Comparison of ENCODE assay signal across 17 cellular contexts in genomic region chr10:51544933-51545332, GRCh38.
DNase-seq lines count a peak whose midpoint lies in the region; ATAC-seq and TF ChIP-seq lines count a peak whose summit lies in the region.
"Had no signal": no experiment of that assay in that cellular context is flagged by ENCODE, and none has a peak within 500 bp of the region (broad histone marks: within the 10 kb centered on the region; RNA-seq: fewer than 3 reads in every experiment).

No MANE protein-coding gene starts in this region.

- no peaks in the 10 kb centered on the region for H3K27me3 Mint-ChIP-seq in glutamatergic neuron (ENCODE audit: unreplicated experiment)
- H3K27me3 Mint-ChIP-seq: B cell; CD4-positive, alpha-beta T cell had no signal

- no peak overlapping the region for H3K4me3 ChIP-seq in heart right ventricle
- H3K4me3 ChIP-seq: A549; BLaER1 treated with 17β-estradiol and CSF1 and Interleukin-3, amounts not matched to agents 10 nM and 100 nM had no signal

- peak overlapping the region; percentile 17 for H3K27ac Mint-ChIP-seq in glutamatergic neuron (ENCODE audit: unreplicated experiment)
- H3K27ac Mint-ChIP-seq: B cell; CD4-positive, alpha-beta T cell; CD8-positive, alpha-beta T cell had no signal

- H3K36me3 ChIP-seq in heart right ventricle = no peaks in the 10 kb centered on the region
- H3K36me3 ChIP-seq: BLaER1 treated with 17β-estradiol and CSF1 and Interleukin-3, amounts not matched to agents 10 nM and 100 nM had no signal

- DNase-seq in DMS53 (lab: John Stamatoyannopoulos, UW) (peak; percentile 59), DMS53 treated with DMSO at 0.1 percent for 48 hours (lab: John Stamatoyannopoulos, UW; ENCODE audit: unreplicated experiment) (no peak), glutamatergic neuron (no peak), heart right ventricle (no peak)
- DNase-seq: AML-193; Caco-2; Calu3; CD4-positive, alpha-beta T cell; CD8-positive, alpha-beta T cell; DMS79 treated with DMSO at 0.1 percent for 48 hours; GF-D8 had no signal

- WGBS in heart right ventricle, 2 donors = 69 to 76% methylated on average over 1 of the region's 1 CpG

- H3K9me3 ChIP-seq in heart right ventricle = no peaks in the 10 kb centered on the region
- H3K9me3 ChIP-seq: A549; BLaER1 treated with 17β-estradiol and CSF1 and Interleukin-3, amounts not matched to agents 10 nM and 100 nM; Caco-2 had no signal

- ATAC-seq in HG02970 (IDR thresholded peaks at IDR 0.05; ENCODE audit: low FRiP score, unreplicated experiment) = no peak
- ATAC-seq in heart right ventricle = no peak
- ATAC-seq: A549; CD8-positive, alpha-beta T cell had no signal

- intact Hi-C loops in heart right ventricle (cut with DNase I) = no loop called here

- H3K4me1 Mint-ChIP-seq in glutamatergic neuron (ENCODE audit: low read depth, unreplicated experiment) = peaks cover 8% of the 10 kb centered on the region
- H3K4me1 Mint-ChIP-seq: B cell had no signal

- peaks cover 0 to 15% (median 0%) of the 10 kb centered on the region in 9 donors for H3K4me1 ChIP-seq in heart right ventricle
- H3K4me1 ChIP-seq: A549; BLaER1 treated with 17β-estradiol and CSF1 and Interleukin-3, amounts not matched to agents 10 nM and 100 nM; Caco-2 had no signal

- no peak overlapping the region for H3K27ac ChIP-seq in heart right ventricle
- H3K27ac ChIP-seq: 22Rv1; A549; BLaER1 treated with 17β-estradiol and CSF1 and Interleukin-3, amounts not matched to agents 10 nM and 100 nM; C4-2B had no signal

- no peaks in the 10 kb centered on the region for H3K27me3 ChIP-seq in heart right ventricle
- H3K27me3 ChIP-seq: BLaER1 treated with 17β-estradiol and CSF1 and Interleukin-3, amounts not matched to agents 10 nM and 100 nM had no signal

- TF ChIP-seq CTCF in glutamatergic neuron (IDR thresholded peaks at IDR 0.05; ENCODE audit: partially characterized antibody, unreplicated experiment) = no peak
- no peak for TF ChIP-seq CTCF in heart right ventricle (IDR thresholded peaks at IDR 0.05)

- no peak overlapping the region for H3K4me3 Mint-ChIP-seq in glutamatergic neuron (ENCODE audit: unreplicated experiment)
- H3K4me3 Mint-ChIP-seq: B cell; CD4-positive, alpha-beta T cell; CD8-positive, alpha-beta T cell had no signal

- H3K36me3 Mint-ChIP-seq in glutamatergic neuron (ENCODE audit: unreplicated experiment) = no peaks in the 10 kb centered on the region
- H3K36me3 Mint-ChIP-seq: CD8-positive, alpha-beta T cell had no signal

- H3K9me3 Mint-ChIP-seq in glutamatergic neuron (ENCODE audit: unreplicated experiment) = peaks cover 4% of the 10 kb centered on the region
- H3K9me3 Mint-ChIP-seq: CD4-positive, alpha-beta T cell; CD8-positive, alpha-beta T cell had no signal
